ENCODE assay signal across 9 cellular contexts in genomic region chr10:96292971-96293909, GRCh38. TPM values are rescaled to one million over a fixed set of nuclear protein-coding genes. Genes with fewer than 3 reads are reported as not detected.
DNase-seq lines count a peak whose midpoint lies in the region; ATAC-seq and TF ChIP-seq lines count a peak whose summit lies in the region.
"Had no signal": no experiment of that assay in that cellular context is flagged by ENCODE, and none has a peak within 500 bp of the region (broad histone marks: within the 10 kb centered on the region; RNA-seq: fewer than 3 reads in every experiment).

No MANE protein-coding gene starts in this region.

- H3K4me1 Mint-ChIP-seq in activated CD8-positive, alpha-beta T cell treated with anti-CD3 and anti-CD28 coated beads for 36 hours (ENCODE audit: low read depth) = peaks cover 21% of the 10 kb centered on the region
- peaks cover 37 to 59% of the 10 kb centered on the region in 2 donors for H3K4me1 Mint-ChIP-seq in stimulated activated naive B cell treated with anti-CD40 and anti-IgM and Interleukin-4, amounts not matched to agents 10 μg/mL and 1 μg/mL and 100 μg/mL, for 72 hours

- POLR2A ChIA-PET in activated CD8-positive, alpha-beta T cell treated with anti-CD3 and anti-CD28 coated beads for 36 hours (lab: Charles Lee) = interaction anchor here (1.3 kb wide), 1 partner anchor 10 kb away, joined by 3 read pairs; no protein-coding TSS in a partner anchor

- intact Hi-C loops in activated CD8-positive, alpha-beta T cell treated with anti-CD3 and anti-CD28 coated beads for 36 hours (cut with micrococcal nuclease) = loop anchor here (10.0 kb wide), 1 partner anchor 278 kb away; no protein-coding TSS in a partner anchor
- intact Hi-C loops in right cardiac atrium (cut with DNase I) = loop anchor here (5.0 to 10.0 kb wide), 4 partner anchors 58 to 278 kb away; no protein-coding TSS in a partner anchor

- WGBS in right cardiac atrium = 39% methylated on average over 7 of the region's 7 CpGs

- no peak overlapping the region for H3K27ac ChIP-seq in right cardiac atrium (ENCODE audit: low read length)
- H3K27ac ChIP-seq: vagina had no signal

- no peak overlapping the region for H3K27ac Mint-ChIP-seq in activated CD8-positive, alpha-beta T cell treated with anti-CD3 and anti-CD28 coated beads for 36 hours
- peak overlapping the region; percentile 20 for H3K27ac Mint-ChIP-seq in stimulated activated naive B cell treated with anti-CD40 and anti-IgM and Interleukin-4, amounts not matched to agents 10 μg/mL and 1 μg/mL and 100 μg/mL, for 72 hours

- no peaks in the 10 kb centered on the region for H3K4me1 ChIP-seq in right cardiac atrium (ENCODE audit: control insufficient read depth, insufficient read depth, low read length)

- peaks cover 5% of the 10 kb centered on the region for H3K27me3 Mint-ChIP-seq in activated CD8-positive, alpha-beta T cell treated with anti-CD3 and anti-CD28 coated beads for 36 hours
- H3K27me3 Mint-ChIP-seq in stimulated activated naive B cell treated with anti-CD40 and anti-IgM and Interleukin-4, amounts not matched to agents 10 μg/mL and 1 μg/mL and 100 μg/mL, for 72 hours = no peaks in the 10 kb centered on the region

- ATAC-seq in GM21825 (IDR thresholded peaks at IDR 0.05; ENCODE audit: unreplicated experiment) = peak; percentile 37
- ATAC-seq in activated CD8-positive, alpha-beta T cell treated with anti-CD3 and anti-CD28 coated beads for 36 hours = peak; percentile 76
- peak; percentile 64 to 79 for ATAC-seq in right cardiac atrium
- peak; percentile 67 to 74 for ATAC-seq in stimulated activated naive B cell treated with anti-CD40 and anti-IgM and Interleukin-4, amounts not matched to agents 10 μg/mL and 1 μg/mL and 100 μg/mL, for 72 hours (replicated peaks)

- peak; percentile 64 for DNase-seq in SIG-M5 treated with dmso at 0.1 percent for 504 hours (lab: John Stamatoyannopoulos, UW; ENCODE audit: unreplicated experiment)
- DNase-seq in SIG-M5 (lab: John Stamatoyannopoulos, UW) = no peak
- peak; percentile 55 for DNase-seq in MV-4-11 (lab: John Stamatoyannopoulos, UW)
- DNase-seq in activated CD8-positive, alpha-beta T cell treated with anti-CD3 and anti-CD28 coated beads for 36 hours = no peak
- no peak for DNase-seq in right cardiac atrium
- DNase-seq in stimulated activated naive B cell treated with anti-CD40 and anti-IgM and Interleukin-4, amounts not matched to agents 10 μg/mL and 1 μg/mL and 100 μg/mL, for 72 hours = no peak
- DNase-seq in ecto neural progenitor cell (ENCODE audit: low spot score) = no peak

- H3K9me3 ChIP-seq in right cardiac atrium (ENCODE audit: control insufficient read depth, low read length) = no peaks in the 10 kb centered on the region
- H3K9me3 ChIP-seq: vagina had no signal

- no peaks in the 10 kb centered on the region for H3K27me3 ChIP-seq in right cardiac atrium (ENCODE audit: control insufficient read depth, insufficient read depth)
- H3K27me3 ChIP-seq: vagina had no signal

- H3K36me3 Mint-ChIP-seq in activated CD8-positive, alpha-beta T cell treated with anti-CD3 and anti-CD28 coated beads for 36 hours (ENCODE audit: low read depth) = no peaks in the 10 kb centered on the region
- no peaks in the 10 kb centered on the region for H3K36me3 Mint-ChIP-seq in stimulated activated naive B cell treated with anti-CD40 and anti-IgM and Interleukin-4, amounts not matched to agents 10 μg/mL and 1 μg/mL and 100 μg/mL, for 72 hours

- H3K9me3 Mint-ChIP-seq in activated CD8-positive, alpha-beta T cell treated with anti-CD3 and anti-CD28 coated beads for 36 hours = no peaks in the 10 kb centered on the region
- H3K9me3 Mint-ChIP-seq in stimulated activated naive B cell treated with anti-CD40 and anti-IgM and Interleukin-4, amounts not matched to agents 10 μg/mL and 1 μg/mL and 100 μg/mL, for 72 hours = no peaks in the 10 kb centered on the region

- CTCF ChIA-PET in activated CD8-positive, alpha-beta T cell treated with anti-CD3 and anti-CD28 coated beads for 36 hours (lab: Charles Lee) = interaction anchor here (0.8 to 6.5 kb wide), 6 partner anchors 9 to 276 kb away, joined by 3 to 102 read pairs (median 10); no protein-coding TSS in a partner anchor

- peak; percentile 48 for TF ChIP-seq CTCF in activated CD8-positive, alpha-beta T cell treated with anti-CD3 and anti-CD28 coated beads for 36 hours (IDR thresholded peaks at IDR 0.05)

- no peak overlapping the region for H3K4me3 ChIP-seq in right cardiac atrium (ENCODE audit: low read length)
- H3K4me3 ChIP-seq: vagina had no signal

- no peak overlapping the region for H3K4me3 Mint-ChIP-seq in activated CD8-positive, alpha-beta T cell treated with anti-CD3 and anti-CD28 coated beads for 36 hours
- H3K4me3 Mint-ChIP-seq in stimulated activated naive B cell treated with anti-CD40 and anti-IgM and Interleukin-4, amounts not matched to agents 10 μg/mL and 1 μg/mL and 100 μg/mL, for 72 hours = no peak overlapping the region

RNA-seq across cellular contexts. Expression of gene DNTT, which starts 11.0 kb away (rescaled TPM):
- not detected for total RNA-seq in activated CD8-positive, alpha-beta T cell treated with anti-CD3 and anti-CD28 coated beads for 36 hours
- total RNA-seq in right cardiac atrium = not detected
- polyA plus RNA-seq in right cardiac atrium = not detected
- total RNA-seq: vagina had no signal

RNA-seq across cellular contexts. Expression of gene BLNK, which starts 21.9 kb away (rescaled TPM):
- total RNA-seq in activated CD8-positive, alpha-beta T cell treated with anti-CD3 and anti-CD28 coated beads for 36 hours = under 1 TPM in 1 of 2 experiments, not detected in 1; 0.16 TPM
- total RNA-seq in right cardiac atrium = 1 to 10 TPM; 1.4 to 2.1 (median 1.7) TPM
- polyA plus RNA-seq in right cardiac atrium = 0.59 TPM

Comparison
In these comparisons a context has a peak if more than half of its experiments do, and no peak if none do; other contexts are left out.
1. DNase-seq: peak in SIG-M5 treated with dmso at 0.1 percent for 504 hours (single experiment) and MV-4-11 (single experiment); none in SIG-M5 (single experiment), activated CD8-positive, alpha-beta T cell treated with anti-CD3 and anti-CD28 coated beads for 36 hours (single experiment), right cardiac atrium (0 of 3), stimulated activated naive B cell treated with anti-CD40 and anti-IgM and Interleukin-4, amounts not matched to agents 10 μg/mL and 1 μg/mL and 100 μg/mL, for 72 hours (single experiment) and ecto neural progenitor cell (single experiment).
2. Peak in every context shown above with its lines, with median percentiles within 50 percentile points of each other: ATAC-seq.